9 cellular contexts compared by ENCODE assay signal in genomic region chr9:77751341-77752091, GRCh38.
DNase-seq lines count a peak whose midpoint lies in the region; ATAC-seq and TF ChIP-seq lines count a peak whose summit lies in the region.
"Had no signal": no experiment of that assay in that cellular context is flagged by ENCODE, and none has a peak within 500 bp of the region (broad histone marks: within the 10 kb centered on the region; RNA-seq: fewer than 3 reads in every experiment).

No MANE protein-coding gene starts in this region.

- no peak overlapping the region for H3K9ac ChIP-seq in endodermal cell (ENCODE audit: extremely low read depth, low read length, poor library complexity, severe bottlenecking)
- peak overlapping the region; percentile 10 for H3K9ac ChIP-seq in muscle layer of colon (ENCODE audit: low read length)

- no peak overlapping the region for H3K4me3 Mint-ChIP-seq in endodermal cell
- no peak overlapping the region for H3K4me3 Mint-ChIP-seq in CD8-positive, alpha-beta memory T cell
- H3K4me3 Mint-ChIP-seq: activated naive CD8-positive, alpha-beta T cell had no signal

- 59 to 71% methylated on average over 4 to 8 of the region's 8 CpGs for WGBS in endodermal cell (ENCODE audit: insufficient coverage in 1 of 2, insufficient read length in 1 of 2), 2 experiments

- no peaks in the 10 kb centered on the region for H3K36me3 ChIP-seq in MG63
- H3K36me3 ChIP-seq in RWPE2 (ENCODE audit: low read depth): no peaks in the 10 kb centered on the region
- peaks cover 12% of the 10 kb centered on the region for H3K36me3 ChIP-seq in endodermal cell (ENCODE audit: control insufficient read depth, insufficient read depth, low read length)
- no peaks in the 10 kb centered on the region for H3K36me3 ChIP-seq in muscle layer of colon (ENCODE audit: insufficient read depth, low read length)
- H3K36me3 ChIP-seq in CD8-positive, alpha-beta memory T cell (ENCODE audit: insufficient read depth, low read length): no peaks in the 10 kb centered on the region

- peaks cover 11% of the 10 kb centered on the region for H3K9me3 Mint-ChIP-seq in endodermal cell
- no peaks in the 10 kb centered on the region for H3K9me3 Mint-ChIP-seq in CD8-positive, alpha-beta memory T cell

- TF ChIP-seq CTCF in RWPE2 (IDR thresholded peaks at IDR 0.05; ENCODE audit: poor library complexity, severe bottlenecking) (peak; percentile 79), endodermal cell (conservative IDR thresholded peaks at IDR 0.05) (peak; percentile 81)

- H3K27me3 ChIP-seq in MG63 (no peaks in the 10 kb centered on the region), RWPE2 (ENCODE audit: insufficient read depth, poor library complexity, severe bottlenecking) (no peaks in the 10 kb centered on the region), endodermal cell (ENCODE audit: control insufficient read depth, insufficient read depth, low read length, poor library complexity, severe bottlenecking) (no peaks in the 10 kb centered on the region), muscle layer of colon (ENCODE audit: control insufficient read depth in 1 of 2, insufficient read depth in 2 of 2, low read length in 2 of 2) (no peaks in the 10 kb centered on the region)
- H3K27me3 ChIP-seq in CD8-positive, alpha-beta memory T cell (ENCODE audit: insufficient read depth, low read length, poor library complexity, severe bottlenecking): no peaks in the 10 kb centered on the region

- peaks cover 19% of the 10 kb centered on the region for H3K36me3 Mint-ChIP-seq in endodermal cell (ENCODE audit: low read depth)
- H3K36me3 Mint-ChIP-seq in CD8-positive, alpha-beta memory T cell: peaks cover 0 to 10% (median 4%) of the 10 kb centered on the region in 3 donors

- H3K4me1 ChIP-seq in RWPE2 (ENCODE audit: insufficient read depth, poor library complexity, severe bottlenecking): peaks cover 8% of the 10 kb centered on the region
- H3K4me1 ChIP-seq in endodermal cell (ENCODE audit: control insufficient read depth, insufficient read depth, low read length): no peaks in the 10 kb centered on the region
- peaks cover 36% of the 10 kb centered on the region for H3K4me1 ChIP-seq in muscle layer of colon (ENCODE audit: insufficient read depth, low read length)
- no peaks in the 10 kb centered on the region for H3K4me1 ChIP-seq in CD8-positive, alpha-beta memory T cell (ENCODE audit: insufficient read depth, low read length)

- CTCF ChIA-PET in CD8-positive, alpha-beta memory T cell (lab: Charles Lee): no interaction called here

- no peak overlapping the region for H3K27ac Mint-ChIP-seq in endodermal cell
- H3K27ac Mint-ChIP-seq in CD8-positive, alpha-beta memory T cell: peak overlapping the region in 3 of 8 donors; percentile 4 to 74 (median 62)
- H3K27ac Mint-ChIP-seq: activated naive CD8-positive, alpha-beta T cell had no signal

- H3K4me3 ChIP-seq in MG63 (no peak overlapping the region), RWPE2 (ENCODE audit: severe bottlenecking) (no peak overlapping the region), endodermal cell (ENCODE audit: low read length) (no peak overlapping the region), muscle layer of colon (ENCODE audit: low read depth in 1 of 2, low read length in 2 of 2) (no peak overlapping the region)
- no peak overlapping the region for H3K4me3 ChIP-seq in CD8-positive, alpha-beta memory T cell (ENCODE audit: low read length)

- H3K4me1 Mint-ChIP-seq in endodermal cell: peaks cover 1% of the 10 kb centered on the region
- H3K4me1 Mint-ChIP-seq in CD8-positive, alpha-beta memory T cell: peaks cover 3 to 18% (median 11%) of the 10 kb centered on the region in 3 donors

- H3K27ac ChIP-seq in RWPE2 (ENCODE audit: poor library complexity, severe bottlenecking) (peak overlapping the region; percentile 30), endodermal cell (ENCODE audit: low read depth, low read length) (no peak overlapping the region), muscle layer of colon (ENCODE audit: low read depth, low read length) (peak overlapping the region; percentile 49)
- H3K27ac ChIP-seq in CD8-positive, alpha-beta memory T cell (ENCODE audit: low read depth, low read length): no peak overlapping the region

- ATAC-seq in RWPE2 (ENCODE audit: low read depth): peak; percentile 50; the same call in 1 of the 3 replicates
- ATAC-seq in HG03442 (IDR thresholded peaks at IDR 0.05; ENCODE audit: unreplicated experiment): no peak

- H3K9me3 ChIP-seq in MG63 (no peaks in the 10 kb centered on the region), RWPE2 (ENCODE audit: severe bottlenecking) (no peaks in the 10 kb centered on the region), endodermal cell (ENCODE audit: control insufficient read depth, low read length) (peaks cover 16% of the 10 kb centered on the region), muscle layer of colon (ENCODE audit: low read length) (no peaks in the 10 kb centered on the region)
- H3K9me3 ChIP-seq in CD8-positive, alpha-beta memory T cell (ENCODE audit: low read length): no peaks in the 10 kb centered on the region

- DNase-seq in NOMO-1 (lab: John Stamatoyannopoulos, UW; ENCODE audit: unreplicated experiment in 2 of 2) (peak; percentile 10 to 33), NOMO-1 treated with dmso at 0.1 percent for 144 hours (lab: John Stamatoyannopoulos, UW; ENCODE audit: unreplicated experiment) (no peak), MG63 (peak; percentile 4), RWPE2 (ENCODE audit: low spot score) (no peak), endodermal cell (peak; percentile 57)
- DNase-seq in CD8-positive, alpha-beta memory T cell: no peak

- no peaks in the 10 kb centered on the region for H3K27me3 Mint-ChIP-seq in endodermal cell (ENCODE audit: insufficient read depth)
- no peaks in the 10 kb centered on the region for H3K27me3 Mint-ChIP-seq in CD8-positive, alpha-beta memory T cell
- H3K27me3 Mint-ChIP-seq: activated naive CD8-positive, alpha-beta T cell had no signal

- POLR2A ChIA-PET in CD8-positive, alpha-beta memory T cell (lab: Charles Lee): no interaction called here

Comparison
In these comparisons a context has a peak if more than half of its experiments do, and no peak if none do; other contexts are left out.
1. DNase-seq: peak in NOMO-1 (2 of 2), MG63 (single experiment) and endodermal cell (single experiment); none in NOMO-1 treated with dmso at 0.1 percent for 144 hours (single experiment), RWPE2 (single experiment) and CD8-positive, alpha-beta memory T cell (0 of 5).
2. H3K27ac ChIP-seq: peak in RWPE2 (single experiment) and muscle layer of colon (single experiment); none in endodermal cell (single experiment) and CD8-positive, alpha-beta memory T cell (single experiment).